ENCODE assay signal across 9 cellular contexts in genomic region chr11:102666331-102666957, GRCh38. TPM values are rescaled to one million over a fixed set of nuclear protein-coding genes. Genes with fewer than 3 reads are reported as not detected.
DNase-seq lines count a peak whose midpoint lies in the region; ATAC-seq and TF ChIP-seq lines count a peak whose summit lies in the region.
"Had no signal": no experiment of that assay in that cellular context is flagged by ENCODE, and none has a peak within 500 bp of the region (broad histone marks: within the 10 kb centered on the region; RNA-seq: fewer than 3 reads in every experiment).

No MANE protein-coding gene starts in this region.

- no TSS peak for BruUV-seq in PC-3 (replicated peaks; lab: Mats Ljungman, UMichigan)

- H3K9me2 ChIP-seq in PC-3 (replicated peaks; ENCODE audit: low read length), result no peaks in the 10 kb centered on the region

- ATAC-seq in GM18867 (IDR thresholded peaks at IDR 0.05; ENCODE audit: unreplicated experiment) (peak; percentile 47), HG03460 (IDR thresholded peaks at IDR 0.05; ENCODE audit: unreplicated experiment) (peak; percentile 57), PC-3 (peak; percentile 67)

- H3K9me3 ChIP-seq in PC-3 (ENCODE audit: low read length), result no peaks in the 10 kb centered on the region

- peak overlapping the region; percentile 14; the same call in 1 of the 2 replicates for H3K4me2 ChIP-seq in PC-3 (ENCODE audit: low read length)

- no peak overlapping the region for H3K27ac ChIP-seq in PC-3 (ENCODE audit: low read length)

- intact Hi-C loops in PC-3 (cut with micrococcal nuclease), result loop anchor here (1.0 to 5.0 kb wide), 5 partner anchors 54 to 804 kb away; no protein-coding TSS in a partner anchor

- no peaks in the 10 kb centered on the region for H3K79me2 ChIP-seq in PC-3 (ENCODE audit: low read length)

- no peak overlapping the region for H3K4me3 ChIP-seq in PC-3 (ENCODE audit: low read length)

- no peaks in the 10 kb centered on the region for H3K27me3 ChIP-seq in PC-3 (ENCODE audit: low read length)

- no peaks in the 10 kb centered on the region for H3K4me1 ChIP-seq in PC-3 (ENCODE audit: insufficient read depth, low read length)

- DNase-seq in D341Med (ENCODE audit: low spot score), result peak; percentile 59
- peak; percentile 79 for DNase-seq in PC-3
- DNase-seq in dermis microvascular lymphatic vessel endothelial cell (ENCODE audit: low read depth in 2 of 2), result peak; percentile 24 to 53
- DNase-seq in midbrain (lab: John Stamatoyannopoulos, UW), result peak; percentile 46
- no peak for DNase-seq in SHP77 treated with DMSO at 0.1 percent for 48 hours (lab: John Stamatoyannopoulos, UW)
- DNase-seq in NCI-H1694 treated with DMSO at 0.1 percent for 48 hours (lab: John Stamatoyannopoulos, UW), result no peak
- DNase-seq: activated T-cell treated with anti-CD3 and anti-CD28 coated beads, Interleukin-2, amount 50 U/mL, for 4 hours had no signal

- CTCF ChIA-PET in PC-3 (lab: Charles Lee), result interaction anchor here (0.6 to 2.6 kb wide), 15 partner anchors 19 to 1542 kb away, joined by 3 to 37 read pairs (median 3); no protein-coding TSS in a partner anchor

- no peak overlapping the region for H3K9ac ChIP-seq in PC-3 (ENCODE audit: low read length)

- no peaks in the 10 kb centered on the region for H3F3A ChIP-seq in PC-3 (ENCODE audit: low read length, unreplicated experiment)

- no peaks in the 10 kb centered on the region for H4K20me1 ChIP-seq in PC-3 (ENCODE audit: low read length)

- no peaks in the 10 kb centered on the region for H3K36me3 ChIP-seq in PC-3 (ENCODE audit: low read depth, low read length)

- TF ChIP-seq CTCF in PC-3 (conservative IDR thresholded peaks at IDR 0.05; ENCODE audit: low read depth, low read length), result peak; percentile 97

- no peak overlapping the region for H2AFZ ChIP-seq in PC-3 (ENCODE audit: low read length)

- POLR2A ChIA-PET in PC-3 (lab: Charles Lee; ENCODE audit: unreplicated experiment), result interaction anchor here (0.6 to 0.9 kb wide), 4 partner anchors 45 to 294 kb away, joined by 3 to 4 read pairs (median 4); no protein-coding TSS in a partner anchor

RNA-seq across cellular contexts. Expression of gene MMP27, which starts 39.1 kb away (rescaled TPM):
- total RNA-seq in PC-3 (2014; rRNA removed) (not detected in 2 replicates), dermis microvascular lymphatic vessel endothelial cell (not detected in 2 replicates)
- total RNA-seq: activated T-cell treated with anti-CD3 and anti-CD28 coated beads, Interleukin-2, amount 50 U/mL, for 4 hours had no signal

RNA-seq across cellular contexts. Expression of gene MMP20, which starts 41.3 kb away (rescaled TPM):
- not detected in 2 replicates for total RNA-seq in PC-3 (2014; rRNA removed)
- total RNA-seq in dermis microvascular lymphatic vessel endothelial cell, result not detected in 2 replicates
- total RNA-seq: activated T-cell treated with anti-CD3 and anti-CD28 coated beads, Interleukin-2, amount 50 U/mL, for 4 hours had no signal

RNA-seq across cellular contexts. Expression of gene MMP8, which starts 58.3 kb away (rescaled TPM):
- total RNA-seq in PC-3 (2014; rRNA removed) (not detected in 2 replicates), dermis microvascular lymphatic vessel endothelial cell (not detected in 2 replicates)
- total RNA-seq: activated T-cell treated with anti-CD3 and anti-CD28 coated beads, Interleukin-2, amount 50 U/mL, for 4 hours had no signal

Comparison
In these comparisons a context has a peak if more than half of its experiments do, and no peak if none do; other contexts are left out.
1. DNase-seq: peak in D341Med (single experiment), PC-3 (single experiment), dermis microvascular lymphatic vessel endothelial cell (2 of 2) and midbrain (single experiment); none in SHP77 treated with DMSO at 0.1 percent for 48 hours (single experiment) and NCI-H1694 treated with DMSO at 0.1 percent for 48 hours (single experiment).
2. Peak in every context shown above with its lines, with median percentiles within 50 percentile points of each other: ATAC-seq.